1 cellular context compared by ENCODE assay signal in the genomic region with DNA sequence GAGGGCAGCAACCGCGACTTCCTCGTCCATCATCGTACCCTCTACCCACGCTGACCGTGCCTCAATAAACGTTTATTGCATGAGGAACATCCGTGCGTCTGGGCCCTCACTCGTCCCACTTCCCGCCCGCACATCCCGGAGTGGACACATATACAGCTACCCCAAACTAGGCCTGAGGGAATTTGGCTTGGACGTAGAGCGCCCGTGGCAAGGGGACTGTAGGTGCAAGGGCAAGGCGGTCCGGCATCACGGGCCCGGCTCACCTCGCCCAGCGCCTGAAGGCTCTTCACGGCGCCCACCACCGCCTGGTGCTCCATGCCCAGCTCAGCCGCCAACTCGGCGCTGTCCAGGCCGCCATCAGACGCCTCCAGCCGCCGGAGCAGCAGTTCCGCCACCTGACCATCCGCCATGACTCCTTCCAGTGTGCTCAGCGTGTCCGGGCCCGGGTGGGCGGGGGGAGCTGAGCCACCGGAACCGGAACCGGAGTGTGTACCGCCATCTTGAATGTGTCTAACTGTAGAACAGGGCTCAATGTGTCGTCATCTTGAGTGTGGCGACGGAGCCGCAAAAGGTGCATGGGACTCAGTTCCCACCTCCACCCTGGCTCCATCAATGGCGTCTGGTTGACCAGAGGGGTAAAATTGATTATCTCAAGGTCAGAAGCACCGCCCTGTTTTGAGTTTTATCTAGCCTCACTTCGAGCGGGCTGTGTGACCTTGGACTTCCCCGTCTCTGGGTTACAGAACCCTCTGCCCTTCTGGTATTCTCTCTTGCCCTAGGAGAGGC.
TF ChIP-seq lines count a peak whose summit lies in the region.

A gene (minus strand): TSS at position 425 of the 786 bp plus-strand sequence. CDS start 15 bp downstream, at position 410.

TF ChIP-seq in HepG2, 621 proteins besides CTCF, POLR2A, EP300 and RAD21 (continued from another document and continues in another):
- TF ChIP-seq, protein P1, sequence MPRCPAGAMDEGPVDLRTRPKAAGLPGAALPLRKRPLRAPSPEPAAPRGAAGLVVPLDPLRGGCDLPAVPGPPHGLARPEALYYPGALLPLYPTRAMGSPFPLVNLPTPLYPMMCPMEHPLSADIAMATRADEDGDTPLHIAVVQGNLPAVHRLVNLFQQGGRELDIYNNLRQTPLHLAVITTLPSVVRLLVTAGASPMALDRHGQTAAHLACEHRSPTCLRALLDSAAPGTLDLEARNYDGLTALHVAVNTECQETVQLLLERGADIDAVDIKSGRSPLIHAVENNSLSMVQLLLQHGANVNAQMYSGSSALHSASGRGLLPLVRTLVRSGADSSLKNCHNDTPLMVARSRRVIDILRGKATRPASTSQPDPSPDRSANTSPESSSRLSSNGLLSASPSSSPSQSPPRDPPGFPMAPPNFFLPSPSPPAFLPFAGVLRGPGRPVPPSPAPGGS (CRISPR knock-in tag; IDR thresholded peaks at IDR 0.05), result peak; percentile 82
- TF ChIP-seq, protein P2, sequence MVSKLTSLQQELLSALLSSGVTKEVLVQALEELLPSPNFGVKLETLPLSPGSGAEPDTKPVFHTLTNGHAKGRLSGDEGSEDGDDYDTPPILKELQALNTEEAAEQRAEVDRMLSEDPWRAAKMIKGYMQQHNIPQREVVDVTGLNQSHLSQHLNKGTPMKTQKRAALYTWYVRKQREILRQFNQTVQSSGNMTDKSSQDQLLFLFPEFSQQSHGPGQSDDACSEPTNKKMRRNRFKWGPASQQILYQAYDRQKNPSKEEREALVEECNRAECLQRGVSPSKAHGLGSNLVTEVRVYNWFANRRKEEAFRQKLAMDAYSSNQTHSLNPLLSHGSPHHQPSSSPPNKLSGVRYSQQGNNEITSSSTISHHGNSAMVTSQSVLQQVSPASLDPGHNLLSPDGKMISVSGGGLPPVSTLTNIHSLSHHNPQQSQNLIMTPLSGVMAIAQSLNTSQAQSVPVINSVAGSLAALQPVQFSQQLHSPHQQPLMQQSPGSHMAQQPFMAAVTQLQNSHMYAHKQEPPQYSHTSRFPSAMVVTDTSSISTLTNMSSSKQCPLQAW (CRISPR knock-in tag; IDR thresholded peaks at IDR 0.05), result peak; percentile 66; the same call in 1 of the 2 replicates
- TF ChIP-seq CCDC6 (CRISPR knock-in tag; IDR thresholded peaks at IDR 0.05) (no peak), ZNF781 (CRISPR knock-in tag; IDR thresholded peaks at IDR 0.05; ENCODE audit: borderline replicate concordance, not compliant biosample characterization) (peak; percentile 49), TCF7L2 (IDR thresholded peaks at IDR 0.05; ENCODE audit: low read depth, low read length) (no peak), RFXANK (CRISPR knock-in tag; IDR thresholded peaks at IDR 0.05) (no peak), HOXD1 (CRISPR knock-in tag; IDR thresholded peaks at IDR 0.05) (no peak), ZSCAN31 (CRISPR knock-in tag; IDR thresholded peaks at IDR 0.05; ENCODE audit: low read depth) (peak; percentile 81), AHR (CRISPR knock-in tag; IDR thresholded peaks at IDR 0.05) (no peak), IKZF4 (CRISPR knock-in tag; IDR thresholded peaks at IDR 0.05; ENCODE audit: borderline replicate concordance, low read depth, not compliant biosample characterization) (no peak), KLF9 (CRISPR knock-in tag; IDR thresholded peaks at IDR 0.05; ENCODE audit: low read depth) (0 out of 2 replicates have a peak, but pooled peaks have one; percentile 34), ZNF550 (CRISPR knock-in tag; IDR thresholded peaks at IDR 0.05; ENCODE audit: borderline replicate concordance) (no peak; the same call in 1 of the 2 replicates), HNRNPK (IDR thresholded peaks at IDR 0.05; ENCODE audit: low read depth, low read length, poor library complexity, severe bottlenecking) (no peak), ZNF567 (CRISPR knock-in tag; IDR thresholded peaks at IDR 0.05; ENCODE audit: borderline replicate concordance) (no peak; the same call in 1 of the 2 replicates), HNRNPUL1 (IDR thresholded peaks at IDR 0.05; ENCODE audit: low read depth, low read length) (no peak), KLF6 (CRISPR knock-in tag; IDR thresholded peaks at IDR 0.05) (no peak; the same call in 1 of the 2 replicates), FOXK1 (CRISPR knock-in tag; IDR thresholded peaks at IDR 0.05; ENCODE audit: borderline replicate concordance, low read depth) (peak; percentile 69), ZNF709 (CRISPR knock-in tag; IDR thresholded peaks at IDR 0.05) (peak; percentile 90), ELF3 (CRISPR knock-in tag; IDR thresholded peaks at IDR 0.05) (peak; percentile 73), NRL (CRISPR knock-in tag; IDR thresholded peaks at IDR 0.05; ENCODE audit: borderline replicate concordance) (peak; percentile 92; the same call in 1 of the 2 replicates), SPEN (CRISPR knock-in tag; IDR thresholded peaks at IDR 0.05; ENCODE audit: low read depth) (peak; percentile 56; the same call in 1 of the 2 replicates)
- TF ChIP-seq, protein P3, sequence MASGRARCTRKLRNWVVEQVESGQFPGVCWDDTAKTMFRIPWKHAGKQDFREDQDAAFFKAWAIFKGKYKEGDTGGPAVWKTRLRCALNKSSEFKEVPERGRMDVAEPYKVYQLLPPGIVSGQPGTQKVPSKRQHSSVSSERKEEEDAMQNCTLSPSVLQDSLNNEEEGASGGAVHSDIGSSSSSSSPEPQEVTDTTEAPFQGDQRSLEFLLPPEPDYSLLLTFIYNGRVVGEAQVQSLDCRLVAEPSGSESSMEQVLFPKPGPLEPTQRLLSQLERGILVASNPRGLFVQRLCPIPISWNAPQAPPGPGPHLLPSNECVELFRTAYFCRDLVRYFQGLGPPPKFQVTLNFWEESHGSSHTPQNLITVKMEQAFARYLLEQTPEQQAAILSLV (CRISPR knock-in tag; IDR thresholded peaks at IDR 0.05; ENCODE audit: borderline replicate concordance), result peak; percentile 73; the same call in 1 of the 2 replicates
- TF ChIP-seq, protein P4, sequence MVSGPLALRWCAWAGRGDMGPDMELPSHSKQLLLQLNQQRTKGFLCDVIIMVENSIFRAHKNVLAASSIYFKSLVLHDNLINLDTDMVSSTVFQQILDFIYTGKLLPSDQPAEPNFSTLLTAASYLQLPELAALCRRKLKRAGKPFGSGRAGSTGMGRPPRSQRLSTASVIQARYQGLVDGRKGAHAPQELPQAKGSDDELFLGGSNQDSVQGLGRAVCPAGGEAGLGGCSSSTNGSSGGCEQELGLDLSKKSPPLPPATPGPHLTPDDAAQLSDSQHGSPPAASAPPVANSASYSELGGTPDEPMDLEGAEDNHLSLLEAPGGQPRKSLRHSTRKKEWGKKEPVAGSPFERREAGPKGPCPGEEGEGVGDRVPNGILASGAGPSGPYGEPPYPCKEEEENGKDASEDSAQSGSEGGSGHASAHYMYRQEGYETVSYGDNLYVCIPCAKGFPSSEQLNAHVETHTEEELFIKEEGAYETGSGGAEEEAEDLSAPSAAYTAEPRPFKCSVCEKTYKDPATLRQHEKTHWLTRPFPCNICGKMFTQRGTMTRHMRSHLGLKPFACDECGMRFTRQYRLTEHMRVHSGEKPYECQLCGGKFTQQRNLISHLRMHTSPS (CRISPR knock-in tag; IDR thresholded peaks at IDR 0.05; ENCODE audit: low read depth), result no peak
- TF ChIP-seq, protein P5, sequence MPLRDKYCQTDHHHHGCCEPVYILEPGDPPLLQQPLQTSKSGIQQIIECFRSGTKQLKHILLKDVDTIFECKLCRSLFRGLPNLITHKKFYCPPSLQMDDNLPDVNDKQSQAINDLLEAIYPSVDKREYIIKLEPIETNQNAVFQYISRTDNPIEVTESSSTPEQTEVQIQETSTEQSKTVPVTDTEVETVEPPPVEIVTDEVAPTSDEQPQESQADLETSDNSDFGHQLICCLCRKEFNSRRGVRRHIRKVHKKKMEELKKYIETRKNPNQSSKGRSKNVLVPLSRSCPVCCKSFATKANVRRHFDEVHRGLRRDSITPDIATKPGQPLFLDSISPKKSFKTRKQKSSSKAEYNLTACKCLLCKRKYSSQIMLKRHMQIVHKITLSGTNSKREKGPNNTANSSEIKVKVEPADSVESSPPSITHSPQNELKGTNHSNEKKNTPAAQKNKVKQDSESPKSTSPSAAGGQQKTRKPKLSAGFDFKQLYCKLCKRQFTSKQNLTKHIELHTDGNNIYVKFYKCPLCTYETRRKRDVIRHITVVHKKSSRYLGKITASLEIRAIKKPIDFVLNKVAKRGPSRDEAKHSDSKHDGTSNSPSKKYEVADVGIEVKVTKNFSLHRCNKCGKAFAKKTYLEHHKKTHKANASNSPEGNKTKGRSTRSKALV (CRISPR knock-in tag; IDR thresholded peaks at IDR 0.05), result no peak
- TF ChIP-seq, protein P6, sequence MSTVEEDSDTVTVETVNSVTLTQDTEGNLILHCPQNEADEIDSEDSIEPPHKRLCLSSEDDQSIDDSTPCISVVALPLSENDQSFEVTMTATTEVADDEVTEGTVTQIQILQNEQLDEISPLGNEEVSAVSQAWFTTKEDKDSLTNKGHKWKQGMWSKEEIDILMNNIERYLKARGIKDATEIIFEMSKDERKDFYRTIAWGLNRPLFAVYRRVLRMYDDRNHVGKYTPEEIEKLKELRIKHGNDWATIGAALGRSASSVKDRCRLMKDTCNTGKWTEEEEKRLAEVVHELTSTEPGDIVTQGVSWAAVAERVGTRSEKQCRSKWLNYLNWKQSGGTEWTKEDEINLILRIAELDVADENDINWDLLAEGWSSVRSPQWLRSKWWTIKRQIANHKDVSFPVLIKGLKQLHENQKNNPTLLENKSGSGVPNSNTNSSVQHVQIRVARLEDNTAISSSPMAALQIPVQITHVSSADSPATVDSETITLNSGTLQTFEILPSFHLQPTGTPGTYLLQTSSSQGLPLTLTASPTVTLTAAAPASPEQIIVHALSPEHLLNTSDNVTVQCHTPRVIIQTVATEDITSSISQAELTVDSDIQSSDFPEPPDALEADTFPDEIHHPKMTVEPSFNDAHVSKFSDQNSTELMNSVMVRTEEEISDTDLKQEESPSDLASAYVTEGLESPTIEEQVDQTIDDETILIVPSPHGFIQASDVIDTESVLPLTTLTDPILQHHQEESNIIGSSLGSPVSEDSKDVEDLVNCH (CRISPR knock-in tag; IDR thresholded peaks at IDR 0.05), result no peak
- TF ChIP-seq, protein P7, sequence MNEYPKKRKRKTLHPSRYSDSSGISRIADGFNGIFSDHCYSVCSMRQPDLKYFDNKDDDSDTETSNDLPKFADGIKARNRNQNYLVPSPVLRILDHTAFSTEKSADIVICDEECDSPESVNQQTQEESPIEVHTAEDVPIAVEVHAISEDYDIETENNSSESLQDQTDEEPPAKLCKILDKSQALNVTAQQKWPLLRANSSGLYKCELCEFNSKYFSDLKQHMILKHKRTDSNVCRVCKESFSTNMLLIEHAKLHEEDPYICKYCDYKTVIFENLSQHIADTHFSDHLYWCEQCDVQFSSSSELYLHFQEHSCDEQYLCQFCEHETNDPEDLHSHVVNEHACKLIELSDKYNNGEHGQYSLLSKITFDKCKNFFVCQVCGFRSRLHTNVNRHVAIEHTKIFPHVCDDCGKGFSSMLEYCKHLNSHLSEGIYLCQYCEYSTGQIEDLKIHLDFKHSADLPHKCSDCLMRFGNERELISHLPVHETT (CRISPR knock-in tag; conservative IDR thresholded peaks at IDR 0.05), result peak; percentile 89
- TF ChIP-seq, protein P8, sequence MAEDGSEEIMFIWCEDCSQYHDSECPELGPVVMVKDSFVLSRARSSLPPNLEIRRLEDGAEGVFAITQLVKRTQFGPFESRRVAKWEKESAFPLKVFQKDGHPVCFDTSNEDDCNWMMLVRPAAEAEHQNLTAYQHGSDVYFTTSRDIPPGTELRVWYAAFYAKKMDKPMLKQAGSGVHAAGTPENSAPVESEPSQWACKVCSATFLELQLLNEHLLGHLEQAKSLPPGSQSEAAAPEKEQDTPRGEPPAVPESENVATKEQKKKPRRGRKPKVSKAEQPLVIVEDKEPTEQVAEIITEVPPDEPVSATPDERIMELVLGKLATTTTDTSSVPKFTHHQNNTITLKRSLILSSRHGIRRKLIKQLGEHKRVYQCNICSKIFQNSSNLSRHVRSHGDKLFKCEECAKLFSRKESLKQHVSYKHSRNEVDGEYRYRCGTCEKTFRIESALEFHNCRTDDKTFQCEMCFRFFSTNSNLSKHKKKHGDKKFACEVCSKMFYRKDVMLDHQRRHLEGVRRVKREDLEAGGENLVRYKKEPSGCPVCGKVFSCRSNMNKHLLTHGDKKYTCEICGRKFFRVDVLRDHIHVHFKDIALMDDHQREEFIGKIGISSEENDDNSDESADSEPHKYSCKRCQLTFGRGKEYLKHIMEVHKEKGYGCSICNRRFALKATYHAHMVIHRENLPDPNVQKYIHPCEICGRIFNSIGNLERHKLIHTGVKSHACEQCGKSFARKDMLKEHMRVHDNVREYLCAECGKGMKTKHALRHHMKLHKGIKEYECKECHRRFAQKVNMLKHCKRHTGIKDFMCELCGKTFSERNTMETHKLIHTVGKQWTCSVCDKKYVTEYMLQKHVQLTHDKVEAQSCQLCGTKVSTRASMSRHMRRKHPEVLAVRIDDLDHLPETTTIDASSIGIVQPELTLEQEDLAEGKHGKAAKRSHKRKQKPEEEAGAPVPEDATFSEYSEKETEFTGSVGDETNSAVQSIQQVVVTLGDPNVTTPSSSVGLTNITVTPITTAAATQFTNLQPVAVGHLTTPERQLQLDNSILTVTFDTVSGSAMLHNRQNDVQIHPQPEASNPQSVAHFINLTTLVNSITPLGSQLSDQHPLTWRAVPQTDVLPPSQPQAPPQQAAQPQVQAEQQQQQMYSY (CRISPR knock-in tag; IDR thresholded peaks at IDR 0.05), result no peak
- TF ChIP-seq, protein P9, sequence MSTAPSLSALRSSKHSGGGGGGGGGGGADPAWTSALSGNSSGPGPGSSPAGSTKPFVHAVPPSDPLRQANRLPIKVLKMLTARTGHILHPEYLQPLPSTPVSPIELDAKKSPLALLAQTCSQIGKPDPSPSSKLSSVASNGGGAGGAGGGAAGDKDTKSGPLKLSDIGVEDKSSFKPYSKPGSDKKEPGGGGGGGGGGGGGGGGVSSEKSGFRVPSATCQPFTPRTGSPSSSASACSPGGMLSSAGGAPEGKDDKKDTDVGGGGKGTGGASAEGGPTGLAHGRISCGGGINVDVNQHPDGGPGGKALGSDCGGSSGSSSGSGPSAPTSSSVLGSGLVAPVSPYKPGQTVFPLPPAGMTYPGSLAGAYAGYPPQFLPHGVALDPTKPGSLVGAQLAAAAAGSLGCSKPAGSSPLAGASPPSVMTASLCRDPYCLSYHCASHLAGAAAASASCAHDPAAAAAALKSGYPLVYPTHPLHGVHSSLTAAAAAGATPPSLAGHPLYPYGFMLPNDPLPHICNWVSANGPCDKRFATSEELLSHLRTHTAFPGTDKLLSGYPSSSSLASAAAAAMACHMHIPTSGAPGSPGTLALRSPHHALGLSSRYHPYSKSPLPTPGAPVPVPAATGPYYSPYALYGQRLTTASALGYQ (CRISPR knock-in tag; IDR thresholded peaks at IDR 0.05), result no peak
- TF ChIP-seq, protein P10, sequence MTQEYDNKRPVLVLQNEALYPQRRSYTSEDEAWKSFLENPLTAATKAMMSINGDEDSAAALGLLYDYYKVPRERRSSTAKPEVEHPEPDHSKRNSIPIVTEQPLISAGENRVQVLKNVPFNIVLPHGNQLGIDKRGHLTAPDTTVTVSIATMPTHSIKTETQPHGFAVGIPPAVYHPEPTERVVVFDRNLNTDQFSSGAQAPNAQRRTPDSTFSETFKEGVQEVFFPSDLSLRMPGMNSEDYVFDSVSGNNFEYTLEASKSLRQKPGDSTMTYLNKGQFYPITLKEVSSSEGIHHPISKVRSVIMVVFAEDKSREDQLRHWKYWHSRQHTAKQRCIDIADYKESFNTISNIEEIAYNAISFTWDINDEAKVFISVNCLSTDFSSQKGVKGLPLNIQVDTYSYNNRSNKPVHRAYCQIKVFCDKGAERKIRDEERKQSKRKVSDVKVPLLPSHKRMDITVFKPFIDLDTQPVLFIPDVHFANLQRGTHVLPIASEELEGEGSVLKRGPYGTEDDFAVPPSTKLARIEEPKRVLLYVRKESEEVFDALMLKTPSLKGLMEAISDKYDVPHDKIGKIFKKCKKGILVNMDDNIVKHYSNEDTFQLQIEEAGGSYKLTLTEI (CRISPR knock-in tag; conservative IDR thresholded peaks at IDR 0.05), result no peak
- TF ChIP-seq, protein P11, sequence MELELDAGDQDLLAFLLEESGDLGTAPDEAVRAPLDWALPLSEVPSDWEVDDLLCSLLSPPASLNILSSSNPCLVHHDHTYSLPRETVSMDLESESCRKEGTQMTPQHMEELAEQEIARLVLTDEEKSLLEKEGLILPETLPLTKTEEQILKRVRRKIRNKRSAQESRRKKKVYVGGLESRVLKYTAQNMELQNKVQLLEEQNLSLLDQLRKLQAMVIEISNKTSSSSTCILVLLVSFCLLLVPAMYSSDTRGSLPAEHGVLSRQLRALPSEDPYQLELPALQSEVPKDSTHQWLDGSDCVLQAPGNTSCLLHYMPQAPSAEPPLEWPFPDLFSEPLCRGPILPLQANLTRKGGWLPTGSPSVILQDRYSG (CRISPR knock-in tag; IDR thresholded peaks at IDR 0.05), result no peak
